In genomic region chr5:58680503-58680902, GRCh38 we compare ENCODE assay signal across 2 cellular contexts.
TF ChIP-seq lines count a peak whose summit lies in the region.

No MANE protein-coding gene starts in this region.

TF ChIP-seq in HepG2, 621 proteins besides CTCF, POLR2A, EP300 and RAD21:
- TF ChIP-seq, protein P1, sequence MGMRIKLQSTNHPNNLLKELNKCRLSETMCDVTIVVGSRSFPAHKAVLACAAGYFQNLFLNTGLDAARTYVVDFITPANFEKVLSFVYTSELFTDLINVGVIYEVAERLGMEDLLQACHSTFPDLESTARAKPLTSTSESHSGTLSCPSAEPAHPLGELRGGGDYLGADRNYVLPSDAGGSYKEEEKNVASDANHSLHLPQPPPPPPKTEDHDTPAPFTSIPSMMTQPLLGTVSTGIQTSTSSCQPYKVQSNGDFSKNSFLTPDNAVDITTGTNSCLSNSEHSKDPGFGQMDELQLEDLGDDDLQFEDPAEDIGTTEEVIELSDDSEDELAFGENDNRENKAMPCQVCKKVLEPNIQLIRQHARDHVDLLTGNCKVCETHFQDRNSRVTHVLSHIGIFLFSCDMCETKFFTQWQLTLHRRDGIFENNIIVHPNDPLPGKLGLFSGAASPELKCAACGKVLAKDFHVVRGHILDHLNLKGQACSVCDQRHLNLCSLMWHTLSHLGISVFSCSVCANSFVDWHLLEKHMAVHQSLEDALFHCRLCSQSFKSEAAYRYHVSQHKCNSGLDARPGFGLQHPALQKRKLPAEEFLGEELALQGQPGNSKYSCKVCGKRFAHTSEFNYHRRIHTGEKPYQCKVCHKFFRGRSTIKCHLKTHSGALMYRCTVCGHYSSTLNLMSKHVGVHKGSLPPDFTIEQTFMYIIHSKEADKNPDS (CRISPR knock-in tag; IDR thresholded peaks at IDR 0.05) = no peak
- TF ChIP-seq SP4 (CRISPR knock-in tag; IDR thresholded peaks at IDR 0.05) (no peak), ATF1 (CRISPR knock-in tag; IDR thresholded peaks at IDR 0.05) (no peak)
- TF ChIP-seq, protein P2, sequence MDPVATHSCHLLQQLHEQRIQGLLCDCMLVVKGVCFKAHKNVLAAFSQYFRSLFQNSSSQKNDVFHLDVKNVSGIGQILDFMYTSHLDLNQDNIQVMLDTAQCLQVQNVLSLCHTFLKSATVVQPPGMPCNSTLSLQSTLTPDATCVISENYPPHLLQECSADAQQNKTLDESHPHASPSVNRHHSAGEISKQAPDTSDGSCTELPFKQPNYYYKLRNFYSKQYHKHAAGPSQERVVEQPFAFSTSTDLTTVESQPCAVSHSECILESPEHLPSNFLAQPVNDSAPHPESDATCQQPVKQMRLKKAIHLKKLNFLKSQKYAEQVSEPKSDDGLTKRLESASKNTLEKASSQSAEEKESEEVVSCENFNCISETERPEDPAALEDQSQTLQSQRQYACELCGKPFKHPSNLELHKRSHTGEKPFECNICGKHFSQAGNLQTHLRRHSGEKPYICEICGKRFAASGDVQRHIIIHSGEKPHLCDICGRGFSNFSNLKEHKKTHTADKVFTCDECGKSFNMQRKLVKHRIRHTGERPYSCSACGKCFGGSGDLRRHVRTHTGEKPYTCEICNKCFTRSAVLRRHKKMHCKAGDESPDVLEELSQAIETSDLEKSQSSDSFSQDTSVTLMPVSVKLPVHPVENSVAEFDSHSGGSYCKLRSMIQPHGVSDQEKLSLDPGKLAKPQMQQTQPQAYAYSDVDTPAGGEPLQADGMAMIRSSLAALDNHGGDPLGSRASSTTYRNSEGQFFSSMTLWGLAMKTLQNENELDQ (CRISPR knock-in tag; IDR thresholded peaks at IDR 0.05; ENCODE audit: borderline replicate concordance) = no peak
TF ChIP-seq in HepG2: peak in this region for 0.

TF ChIP-seq in WTC11, 78 proteins besides CTCF, POLR2A, EP300 and RAD21 (continued from another document):
- TF ChIP-seq, protein P3, sequence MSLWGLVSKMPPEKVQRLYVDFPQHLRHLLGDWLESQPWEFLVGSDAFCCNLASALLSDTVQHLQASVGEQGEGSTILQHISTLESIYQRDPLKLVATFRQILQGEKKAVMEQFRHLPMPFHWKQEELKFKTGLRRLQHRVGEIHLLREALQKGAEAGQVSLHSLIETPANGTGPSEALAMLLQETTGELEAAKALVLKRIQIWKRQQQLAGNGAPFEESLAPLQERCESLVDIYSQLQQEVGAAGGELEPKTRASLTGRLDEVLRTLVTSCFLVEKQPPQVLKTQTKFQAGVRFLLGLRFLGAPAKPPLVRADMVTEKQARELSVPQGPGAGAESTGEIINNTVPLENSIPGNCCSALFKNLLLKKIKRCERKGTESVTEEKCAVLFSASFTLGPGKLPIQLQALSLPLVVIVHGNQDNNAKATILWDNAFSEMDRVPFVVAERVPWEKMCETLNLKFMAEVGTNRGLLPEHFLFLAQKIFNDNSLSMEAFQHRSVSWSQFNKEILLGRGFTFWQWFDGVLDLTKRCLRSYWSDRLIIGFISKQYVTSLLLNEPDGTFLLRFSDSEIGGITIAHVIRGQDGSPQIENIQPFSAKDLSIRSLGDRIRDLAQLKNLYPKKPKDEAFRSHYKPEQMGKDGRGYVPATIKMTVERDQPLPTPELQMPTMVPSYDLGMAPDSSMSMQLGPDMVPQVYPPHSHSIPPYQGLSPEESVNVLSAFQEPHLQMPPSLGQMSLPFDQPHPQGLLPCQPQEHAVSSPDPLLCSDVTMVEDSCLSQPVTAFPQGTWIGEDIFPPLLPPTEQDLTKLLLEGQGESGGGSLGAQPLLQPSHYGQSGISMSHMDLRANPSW (CRISPR knock-in tag; conservative IDR thresholded peaks at IDR 0.05; ENCODE audit: low read depth) = no peak
- TF ChIP-seq ZNF138 (CRISPR knock-in tag; conservative IDR thresholded peaks at IDR 0.05) (no peak), KAT7 (CRISPR knock-in tag; IDR thresholded peaks at IDR 0.05; ENCODE audit: borderline replicate concordance) (no peak), GRHL2 (CRISPR knock-in tag; IDR thresholded peaks at IDR 0.05; ENCODE audit: insufficient replicate concordance, severe bottlenecking) (no peak), ESRRA (CRISPR knock-in tag; IDR thresholded peaks at IDR 0.05; ENCODE audit: borderline replicate concordance) (no peak), ZNF416 (CRISPR knock-in tag; IDR thresholded peaks at IDR 0.05) (no peak), NR2C2 (CRISPR knock-in tag; IDR thresholded peaks at IDR 0.05) (no peak), ZNF232 (CRISPR knock-in tag; IDR thresholded peaks at IDR 0.05) (no peak), SOX15 (CRISPR knock-in tag; IDR thresholded peaks at IDR 0.05) (no peak), ZSCAN18 (CRISPR knock-in tag; IDR thresholded peaks at IDR 0.05) (no peak)
- TF ChIP-seq, protein P4, sequence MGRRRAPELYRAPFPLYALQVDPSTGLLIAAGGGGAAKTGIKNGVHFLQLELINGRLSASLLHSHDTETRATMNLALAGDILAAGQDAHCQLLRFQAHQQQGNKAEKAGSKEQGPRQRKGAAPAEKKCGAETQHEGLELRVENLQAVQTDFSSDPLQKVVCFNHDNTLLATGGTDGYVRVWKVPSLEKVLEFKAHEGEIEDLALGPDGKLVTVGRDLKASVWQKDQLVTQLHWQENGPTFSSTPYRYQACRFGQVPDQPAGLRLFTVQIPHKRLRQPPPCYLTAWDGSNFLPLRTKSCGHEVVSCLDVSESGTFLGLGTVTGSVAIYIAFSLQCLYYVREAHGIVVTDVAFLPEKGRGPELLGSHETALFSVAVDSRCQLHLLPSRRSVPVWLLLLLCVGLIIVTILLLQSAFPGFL (CRISPR knock-in tag; IDR thresholded peaks at IDR 0.05; ENCODE audit: borderline replicate concordance) = no peak
- TF ChIP-seq, protein P5, sequence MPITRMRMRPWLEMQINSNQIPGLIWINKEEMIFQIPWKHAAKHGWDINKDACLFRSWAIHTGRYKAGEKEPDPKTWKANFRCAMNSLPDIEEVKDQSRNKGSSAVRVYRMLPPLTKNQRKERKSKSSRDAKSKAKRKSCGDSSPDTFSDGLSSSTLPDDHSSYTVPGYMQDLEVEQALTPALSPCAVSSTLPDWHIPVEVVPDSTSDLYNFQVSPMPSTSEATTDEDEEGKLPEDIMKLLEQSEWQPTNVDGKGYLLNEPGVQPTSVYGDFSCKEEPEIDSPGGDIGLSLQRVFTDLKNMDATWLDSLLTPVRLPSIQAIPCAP (CRISPR knock-in tag; IDR thresholded peaks at IDR 0.05) = no peak
- TF ChIP-seq, protein P6, sequence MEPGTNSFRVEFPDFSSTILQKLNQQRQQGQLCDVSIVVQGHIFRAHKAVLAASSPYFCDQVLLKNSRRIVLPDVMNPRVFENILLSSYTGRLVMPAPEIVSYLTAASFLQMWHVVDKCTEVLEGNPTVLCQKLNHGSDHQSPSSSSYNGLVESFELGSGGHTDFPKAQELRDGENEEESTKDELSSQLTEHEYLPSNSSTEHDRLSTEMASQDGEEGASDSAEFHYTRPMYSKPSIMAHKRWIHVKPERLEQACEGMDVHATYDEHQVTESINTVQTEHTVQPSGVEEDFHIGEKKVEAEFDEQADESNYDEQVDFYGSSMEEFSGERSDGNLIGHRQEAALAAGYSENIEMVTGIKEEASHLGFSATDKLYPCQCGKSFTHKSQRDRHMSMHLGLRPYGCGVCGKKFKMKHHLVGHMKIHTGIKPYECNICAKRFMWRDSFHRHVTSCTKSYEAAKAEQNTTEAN (CRISPR knock-in tag; IDR thresholded peaks at IDR 0.05) = no peak
